2 cellular contexts compared by ENCODE assay signal in the genomic region with DNA sequence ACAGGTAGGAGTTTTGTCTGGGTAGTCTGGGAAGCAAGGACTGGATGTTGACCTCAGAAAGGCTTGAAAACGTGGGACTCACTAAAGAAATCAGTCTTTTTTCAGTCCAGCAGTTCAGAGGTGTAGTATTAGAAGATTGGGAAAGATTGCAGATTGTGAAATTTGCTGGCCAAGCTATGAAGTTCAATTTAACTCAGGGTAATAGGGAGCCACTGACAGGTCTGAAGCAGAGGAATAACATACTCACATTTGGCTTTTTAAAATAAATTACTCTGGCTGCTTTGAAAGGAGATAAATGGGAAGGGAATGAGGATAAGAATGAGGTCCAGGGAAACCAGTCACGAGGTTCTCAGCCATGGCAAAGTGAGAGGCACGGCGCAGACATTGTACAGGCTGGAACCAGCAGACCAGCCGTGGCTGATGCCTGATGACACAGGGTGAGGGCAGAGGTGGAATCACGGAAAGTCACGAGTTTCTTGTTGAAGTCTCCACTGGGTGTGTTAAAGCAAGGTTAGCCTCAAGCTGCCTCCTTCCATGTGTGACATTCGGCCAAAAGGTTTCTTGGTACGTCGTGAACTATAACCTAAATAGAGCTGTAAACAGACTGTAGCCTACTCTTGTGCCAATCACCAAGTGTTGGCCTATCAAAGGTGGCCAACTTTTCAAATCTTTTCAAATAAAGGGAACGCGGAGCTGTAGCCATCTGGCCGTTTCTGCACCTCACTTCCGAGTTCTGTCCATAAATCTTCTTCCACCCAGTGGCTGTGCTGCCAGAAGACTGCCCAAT.
TF ChIP-seq lines count a peak whose summit lies in the region.

No MANE protein-coding gene starts in this region.

TF ChIP-seq in GM23338, 12 proteins besides CTCF, POLR2A, EP300 and RAD21:
- TF ChIP-seq ZNF114 (CRISPR knock-in tag; IDR thresholded peaks at IDR 0.05) (no peak), NANOG (IDR thresholded peaks at IDR 0.05; ENCODE audit: borderline replicate concordance) (no peak), CREB1 (CRISPR knock-in tag; IDR thresholded peaks at IDR 0.05; ENCODE audit: low read depth) (no peak), STAT1 (IDR thresholded peaks at IDR 0.05; ENCODE audit: unreplicated experiment) (no peak), ETS1 (IDR thresholded peaks at IDR 0.05) (no peak)

TF ChIP-seq in H1, 55 proteins besides CTCF, POLR2A, EP300 and RAD21:
- TF ChIP-seq SIN3A (conservative IDR thresholded peaks at IDR 0.05 in 1 of 2, IDR thresholded peaks at IDR 0.05 in 1 of 2; ENCODE audit: low read depth in 1 of 2, low read length in 2 of 2) (no peak), TBP (IDR thresholded peaks at IDR 0.05; ENCODE audit: low read depth, low read length) (no peak), CREB1 (IDR thresholded peaks at IDR 0.05) (no peak), RNF2 (IDR thresholded peaks at IDR 0.05; ENCODE audit: borderline replicate concordance, low read depth, low read length, missing control alignments, poor library complexity, severe bottlenecking) (no peak), JUND (IDR thresholded peaks at IDR 0.05; ENCODE audit: low read length) (no peak), SAP30 (IDR thresholded peaks at IDR 0.05; ENCODE audit: insufficient read depth, insufficient replicate concordance, low read length) (no peak), SIX5 (IDR thresholded peaks at IDR 0.05; ENCODE audit: low read depth, low read length) (no peak), POLR2AphosphoS5 (IDR thresholded peaks at IDR 0.05; ENCODE audit: low read depth, low read length) (no peak), HDAC2 (IDR thresholded peaks at IDR 0.05; ENCODE audit: borderline replicate concordance in 1 of 2, low read depth in 2 of 2, low read length in 2 of 2) (no peak), JUN (IDR thresholded peaks at IDR 0.05; ENCODE audit: low read depth, low read length) (no peak), KDM5A (IDR thresholded peaks at IDR 0.05; ENCODE audit: low read length) (no peak), KDM4A (IDR thresholded peaks at IDR 0.05; ENCODE audit: low read depth, low read length, severe bottlenecking) (no peak), ZNF274 (IDR thresholded peaks at IDR 0.05; ENCODE audit: borderline replicate concordance, extremely low read depth, low read length) (no peak), SIRT6 (IDR thresholded peaks at IDR 0.05; ENCODE audit: low read length) (no peak), NANOG (IDR thresholded peaks at IDR 0.05; ENCODE audit: insufficient read depth, low read depth, low read length, poor library complexity, severe bottlenecking) (no peak)
